Comparison of ENCODE assay signal across 27 cellular contexts in the genomic region with DNA sequence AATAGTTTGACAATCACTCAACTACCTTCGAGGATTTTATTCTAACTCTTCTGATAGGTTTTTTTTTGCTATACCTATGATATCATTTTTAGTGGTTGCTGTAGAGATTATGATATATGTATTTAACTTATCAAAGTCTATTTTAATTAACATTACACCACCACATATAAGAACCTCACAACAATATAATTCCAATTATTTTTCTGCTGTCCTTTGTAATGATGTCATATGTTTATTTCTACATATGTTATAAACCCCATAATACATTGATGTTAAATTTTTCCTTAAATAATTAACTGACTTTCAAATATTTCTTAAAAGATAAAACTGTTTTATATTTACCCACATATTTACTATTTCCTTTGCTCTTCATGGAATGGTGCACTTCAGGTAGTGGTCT.
"Had no signal": no experiment of that assay in that cellular context is flagged by ENCODE, and none has a peak within 500 bp of the region (broad histone marks: within the 10 kb centered on the region; RNA-seq: fewer than 3 reads in every experiment).

No MANE protein-coding gene starts in this region.

- H3K36me3 ChIP-seq: colonic mucosa, esophagus muscularis mucosa, esophagus squamous epithelium, gastrocnemius medialis, gastroesophageal sphincter, heart left ventricle, heart right ventricle had no signal

- FAIRE-seq: endometrium, endothelial cell of umbilical vein, frontal cortex had no signal

- H3K9me3 ChIP-seq: colonic mucosa, esophagus muscularis mucosa, esophagus squamous epithelium, gastrocnemius medialis, gastroesophageal sphincter had no signal

- ATAC-seq: effector memory CD8-positive, alpha-beta T cell; esophagus mucosa; foreskin keratinocyte; gastrocnemius medialis; gastroesophageal sphincter; heart right ventricle had no signal

- H3K27ac ChIP-seq: colonic mucosa, coronary artery, dorsolateral prefrontal cortex, epithelial cell of prostate, esophagus muscularis mucosa, esophagus squamous epithelium, foreskin keratinocyte, gastrocnemius medialis, gastroesophageal sphincter, heart left ventricle, heart right ventricle had no signal

- H3K4me1 ChIP-seq: colonic mucosa, esophagus muscularis mucosa, esophagus squamous epithelium, foreskin keratinocyte, gastrocnemius medialis, gastroesophageal sphincter, heart left ventricle, heart right ventricle had no signal

- DNase-seq: colonic mucosa; cortex of kidney; dermis blood vessel endothelial cell; dorsolateral prefrontal cortex; effector CD4-positive, alpha-beta T cell; effector CD8-positive, alpha-beta T cell; effector memory CD4-positive, alpha-beta T cell; effector memory CD8-positive, alpha-beta T cell; endodermal cell; erythroblast; esophagus squamous epithelium; foreskin fibroblast; foreskin keratinocyte; foreskin melanocyte; gastrocnemius medialis; glutamatergic neuron; head of caudate nucleus; heart left ventricle; heart right ventricle had no signal

- H3K4me3 ChIP-seq: colonic mucosa, coronary artery, dorsolateral prefrontal cortex, esophagus muscularis mucosa, esophagus squamous epithelium, gastrocnemius medialis, gastroesophageal sphincter, heart left ventricle, heart right ventricle had no signal

- H3K27me3 ChIP-seq: colonic mucosa, dorsolateral prefrontal cortex, esophagus muscularis mucosa, esophagus squamous epithelium, foreskin keratinocyte, gastrocnemius medialis, gastroesophageal sphincter, heart left ventricle, heart right ventricle had no signal
